Comparison of ENCODE assay signal across 1 cellular context in genomic region chr20:38290829-38291581, GRCh38.
TF ChIP-seq lines count a peak whose summit lies in the region.

No MANE protein-coding gene starts in this region.

TF ChIP-seq in endothelial cell of umbilical vein, 7 proteins besides CTCF, POLR2A, EP300 and RAD21:
- TF ChIP-seq MYC (IDR thresholded peaks at IDR 0.05; ENCODE audit: low read depth, low read length), result no peak
- TF ChIP-seq, protein P1, sequence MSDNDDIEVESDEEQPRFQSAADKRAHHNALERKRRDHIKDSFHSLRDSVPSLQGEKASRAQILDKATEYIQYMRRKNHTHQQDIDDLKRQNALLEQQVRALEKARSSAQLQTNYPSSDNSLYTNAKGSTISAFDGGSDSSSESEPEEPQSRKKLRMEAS (IDR thresholded peaks at IDR 0.05; ENCODE audit: insufficient read depth, insufficient read length), result no peak
- no peak for TF ChIP-seq EZH2 (IDR thresholded peaks at IDR 0.05; ENCODE audit: borderline replicate concordance, low read depth, low read length, severe bottlenecking)
- no peak for TF ChIP-seq JUN (IDR thresholded peaks at IDR 0.05; ENCODE audit: borderline replicate concordance, insufficient read depth, insufficient read length, low read depth)
- no peak for TF ChIP-seq FOS (IDR thresholded peaks at IDR 0.05; ENCODE audit: borderline replicate concordance, insufficient read depth, low read length)
- TF ChIP-seq GATA2 (IDR thresholded peaks at IDR 0.05; ENCODE audit: insufficient read depth, insufficient read length, low read depth, low read length), result no peak
- no peak for TF ChIP-seq POLR2AphosphoS5 (IDR thresholded peaks at IDR 0.05; ENCODE audit: insufficient read depth, low read depth, low read length)
